24 cellular contexts compared by ENCODE assay signal in genomic region chr3:18469775-18470174, GRCh38. TPM values are rescaled to one million over a fixed set of nuclear protein-coding genes. Genes with fewer than 3 reads are reported as not detected.
DNase-seq lines count a peak whose midpoint lies in the region; ATAC-seq and TF ChIP-seq lines count a peak whose summit lies in the region.
"Had no signal": no experiment of that assay in that cellular context is flagged by ENCODE, and none has a peak within 500 bp of the region (broad histone marks: within the 10 kb centered on the region; RNA-seq: fewer than 3 reads in every experiment).

No MANE protein-coding gene starts in this region.

- H3K36me3 ChIP-seq in colonic mucosa (no peaks in the 10 kb centered on the region), mucosa of descending colon (ENCODE audit: low read depth) (no peaks in the 10 kb centered on the region), Peyer's patch (no peaks in the 10 kb centered on the region)
- H3K36me3 ChIP-seq: MG63 had no signal

- POLR2A ChIA-PET in activated CD4-positive, alpha-beta T cell treated with anti-CD3 and anti-CD28 coated beads for 36 hours (lab: Charles Lee), result no interaction called here

- ATAC-seq in mucosa of descending colon, result peak; percentile 71
- ATAC-seq in activated CD4-positive, alpha-beta T cell treated with anti-CD3 and anti-CD28 coated beads for 36 hours, result no peak

- H3K4me3 ChIP-seq in colonic mucosa, result no peak overlapping the region
- no peak overlapping the region for H3K4me3 ChIP-seq in mucosa of descending colon
- H3K4me3 ChIP-seq in Peyer's patch, result no peak overlapping the region
- H3K4me3 ChIP-seq: GM23248, MG63, PC-9 had no signal

- no peak overlapping the region for H3K4me3 Mint-ChIP-seq in activated naive CD8-positive, alpha-beta T cell
- H3K4me3 Mint-ChIP-seq in activated naive CD8-positive, alpha-beta T cell treated with anti-CD3 and anti-CD28 coated beads for 36 hours, result no peak overlapping the region
- H3K4me3 Mint-ChIP-seq in activated CD4-positive, alpha-beta T cell treated with anti-CD3 and anti-CD28 coated beads for 36 hours, result no peak overlapping the region

- peaks cover 50% of the 10 kb centered on the region for H3K36me3 Mint-ChIP-seq in activated naive CD8-positive, alpha-beta T cell
- H3K36me3 Mint-ChIP-seq in activated naive CD8-positive, alpha-beta T cell treated with anti-CD3 and anti-CD28 coated beads for 36 hours, result peaks cover 49% of the 10 kb centered on the region
- H3K36me3 Mint-ChIP-seq in activated CD4-positive, alpha-beta T cell treated with anti-CD3 and anti-CD28 coated beads for 36 hours (ENCODE audit: low read depth), result peaks cover 72% of the 10 kb centered on the region

- no peaks in the 10 kb centered on the region for H3K27me3 ChIP-seq in colonic mucosa
- no peaks in the 10 kb centered on the region for H3K27me3 ChIP-seq in Peyer's patch
- H3K27me3 ChIP-seq: MG63 had no signal

- intact Hi-C loops in colonic mucosa (cut with DNase I) (no loop called here), mucosa of descending colon (cut with DNase I, micrococcal nuclease) (no loop called here)
- intact Hi-C loops in activated CD4-positive, alpha-beta T cell treated with anti-CD3 and anti-CD28 coated beads for 36 hours (cut with DNase I, micrococcal nuclease), result no loop called here

- TF ChIP-seq POLR2A in Peyer's patch (IDR thresholded peaks at IDR 0.05), result no peak

- TF ChIP-seq CTCF in colonic mucosa (IDR thresholded peaks at IDR 0.05) (no peak), mucosa of descending colon (IDR thresholded peaks at IDR 0.05) (no peak), Peyer's patch (IDR thresholded peaks at IDR 0.05) (no peak)

- no peak overlapping the region for H3K9ac ChIP-seq in colonic mucosa (ENCODE audit: low read depth in 2 of 2, low read length in 2 of 2)
- H3K9ac ChIP-seq: GM23248 had no signal

- H3K9me3 Mint-ChIP-seq in activated naive CD8-positive, alpha-beta T cell (ENCODE audit: low read depth), result no peaks in the 10 kb centered on the region
- no peaks in the 10 kb centered on the region for H3K9me3 Mint-ChIP-seq in activated naive CD8-positive, alpha-beta T cell treated with anti-CD3 and anti-CD28 coated beads for 36 hours
- no peaks in the 10 kb centered on the region for H3K9me3 Mint-ChIP-seq in activated CD4-positive, alpha-beta T cell treated with anti-CD3 and anti-CD28 coated beads for 36 hours (ENCODE audit: low read depth)

- H3K9me3 ChIP-seq in colonic mucosa (no peaks in the 10 kb centered on the region), mucosa of descending colon (no peaks in the 10 kb centered on the region), Peyer's patch (no peaks in the 10 kb centered on the region)
- H3K9me3 ChIP-seq: MG63 had no signal

- H3K4me1 ChIP-seq in colonic mucosa (no peaks in the 10 kb centered on the region), mucosa of descending colon (ENCODE audit: low read depth) (peaks cover 3% of the 10 kb centered on the region), Peyer's patch (no peaks in the 10 kb centered on the region)

- peaks cover 6% of the 10 kb centered on the region for H3K4me1 Mint-ChIP-seq in activated naive CD8-positive, alpha-beta T cell (ENCODE audit: low read depth)
- H3K4me1 Mint-ChIP-seq in activated naive CD8-positive, alpha-beta T cell treated with anti-CD3 and anti-CD28 coated beads for 36 hours, result no peaks in the 10 kb centered on the region
- H3K4me1 Mint-ChIP-seq in activated CD4-positive, alpha-beta T cell treated with anti-CD3 and anti-CD28 coated beads for 36 hours, result peaks cover 5% of the 10 kb centered on the region

- CTCF ChIA-PET in activated CD4-positive, alpha-beta T cell treated with anti-CD3 and anti-CD28 coated beads for 36 hours (lab: Charles Lee), result interaction anchor here (1.2 to 1.3 kb wide), 3 partner anchors 8 to 13 kb away, joined by 3 to 4 read pairs (median 3); no protein-coding TSS in a partner anchor

- H3K27ac ChIP-seq in colonic mucosa, result no peak overlapping the region
- H3K27ac ChIP-seq in Peyer's patch, result no peak overlapping the region
- H3K27ac ChIP-seq: GM23248, PC-9, RWPE1 had no signal

- peak overlapping the region; percentile 36 for H3K27ac Mint-ChIP-seq in activated naive CD8-positive, alpha-beta T cell
- no peak overlapping the region for H3K27ac Mint-ChIP-seq in activated naive CD8-positive, alpha-beta T cell treated with anti-CD3 and anti-CD28 coated beads for 36 hours
- H3K27ac Mint-ChIP-seq in activated CD4-positive, alpha-beta T cell treated with anti-CD3 and anti-CD28 coated beads for 36 hours, result no peak overlapping the region

- H3K27me3 Mint-ChIP-seq in activated naive CD8-positive, alpha-beta T cell, result no peaks in the 10 kb centered on the region
- no peaks in the 10 kb centered on the region for H3K27me3 Mint-ChIP-seq in activated naive CD8-positive, alpha-beta T cell treated with anti-CD3 and anti-CD28 coated beads for 36 hours
- no peaks in the 10 kb centered on the region for H3K27me3 Mint-ChIP-seq in activated CD4-positive, alpha-beta T cell treated with anti-CD3 and anti-CD28 coated beads for 36 hours

- no peak for DNase-seq in activated naive CD8-positive, alpha-beta T cell treated with anti-CD3 and anti-CD28 coated beads for 36 hours
- DNase-seq in colonic mucosa, result peak; percentile 45
- DNase-seq in mucosa of descending colon, result peak in 1 of 3 donors; percentile 27
- DNase-seq in Peyer's patch, result no peak
- DNase-seq in NCI-H526 (lab: John Stamatoyannopoulos, UW), result no peak
- no peak for DNase-seq in NOMO-1 treated with dmso at 0.1 percent for 144 hours (lab: John Stamatoyannopoulos, UW; ENCODE audit: unreplicated experiment)
- DNase-seq in activated CD4-positive, alpha-beta T cell treated with anti-CD3 and anti-CD28 coated beads for 36 hours, result no peak
- DNase-seq: DMS153; GM23248; H7; IMR-90; KG1; MG63; NCI-H1105 treated with DMSO at 0.1 percent for 48 hours; NCI-H146; NCI-H1930; NCI-H2107; NCI-H524; NCI-H774; NK-92 treated with Interleukin-12 subunit alpha and Interleukin-12 subunit beta, amount 100 ng/mL, for 24 hours; PC-9; SHP77 had no signal

RNA-seq across cellular contexts. Expression of gene SATB1, which starts 44.6 kb away (rescaled TPM):
- total RNA-seq in activated naive CD8-positive, alpha-beta T cell treated with anti-CD3 and anti-CD28 coated beads for 36 hours, result 10 to 100 TPM; 92.0 to 94.8 TPM
- total RNA-seq in colonic mucosa, result 10 to 100 TPM; 16.0 to 33.0 TPM
- 10 to 100 TPM; 31.2 to 87.9 (median 49.7) TPM for total RNA-seq in mucosa of descending colon
- 100 to 1,000 TPM in 1 of 4 donors, 10 to 100 TPM in 3; 46.6 to 101 (median 63.2) TPM for total RNA-seq in Peyer's patch
- 100 to 1,000 TPM; 471 to 590 TPM for total RNA-seq in activated CD4-positive, alpha-beta T cell treated with anti-CD3 and anti-CD28 coated beads for 36 hours

Comparison
In these comparisons a context has a peak if more than half of its experiments do, and no peak if none do; other contexts are left out.
1. RNA of gene SATB1, which starts 44.6 kb away (total RNA-seq): 471 to 590 TPM in activated CD4-positive, alpha-beta T cell treated with anti-CD3 and anti-CD28 coated beads for 36 hours; 92.0 to 94.8 TPM in activated naive CD8-positive, alpha-beta T cell treated with anti-CD3 and anti-CD28 coated beads for 36 hours, 46.6 to 101 TPM in Peyer's patch, 31.2 to 87.9 TPM in mucosa of descending colon and 16.0 to 33.0 TPM in colonic mucosa; every median in the first group is over 4 times any median in the second.